ENCODE assay signal across 1 cellular context in genomic region chr20:47600967-47601547, GRCh38.
TF ChIP-seq lines count a peak whose summit lies in the region.

No MANE protein-coding gene starts in this region.

TF ChIP-seq in GM23338, 12 proteins besides CTCF, POLR2A, EP300 and RAD21 (continued from another document):
- TF ChIP-seq ZNF462 (CRISPR knock-in tag; IDR thresholded peaks at IDR 0.05) (no peak), ETS1 (IDR thresholded peaks at IDR 0.05) (no peak), JUNB (IDR thresholded peaks at IDR 0.05; ENCODE audit: unreplicated experiment) (no peak), EZH2 (IDR thresholded peaks at IDR 0.05; ENCODE audit: low read depth, unreplicated experiment) (no peak), ZNF331 (CRISPR knock-in tag; IDR thresholded peaks at IDR 0.05; ENCODE audit: low read depth) (no peak), REST (IDR thresholded peaks at IDR 0.05; ENCODE audit: unreplicated experiment) (no peak), CREB1 (CRISPR knock-in tag; IDR thresholded peaks at IDR 0.05; ENCODE audit: low read depth) (no peak), POLR2AphosphoS5 (IDR thresholded peaks at IDR 0.05; ENCODE audit: low read depth) (no peak), NANOG (IDR thresholded peaks at IDR 0.05; ENCODE audit: borderline replicate concordance) (no peak), EZH2phosphoT487 (IDR thresholded peaks at IDR 0.05; ENCODE audit: unreplicated experiment) (no peak)
